Comparison of ENCODE assay signal across 8 cellular contexts in the genomic region with DNA sequence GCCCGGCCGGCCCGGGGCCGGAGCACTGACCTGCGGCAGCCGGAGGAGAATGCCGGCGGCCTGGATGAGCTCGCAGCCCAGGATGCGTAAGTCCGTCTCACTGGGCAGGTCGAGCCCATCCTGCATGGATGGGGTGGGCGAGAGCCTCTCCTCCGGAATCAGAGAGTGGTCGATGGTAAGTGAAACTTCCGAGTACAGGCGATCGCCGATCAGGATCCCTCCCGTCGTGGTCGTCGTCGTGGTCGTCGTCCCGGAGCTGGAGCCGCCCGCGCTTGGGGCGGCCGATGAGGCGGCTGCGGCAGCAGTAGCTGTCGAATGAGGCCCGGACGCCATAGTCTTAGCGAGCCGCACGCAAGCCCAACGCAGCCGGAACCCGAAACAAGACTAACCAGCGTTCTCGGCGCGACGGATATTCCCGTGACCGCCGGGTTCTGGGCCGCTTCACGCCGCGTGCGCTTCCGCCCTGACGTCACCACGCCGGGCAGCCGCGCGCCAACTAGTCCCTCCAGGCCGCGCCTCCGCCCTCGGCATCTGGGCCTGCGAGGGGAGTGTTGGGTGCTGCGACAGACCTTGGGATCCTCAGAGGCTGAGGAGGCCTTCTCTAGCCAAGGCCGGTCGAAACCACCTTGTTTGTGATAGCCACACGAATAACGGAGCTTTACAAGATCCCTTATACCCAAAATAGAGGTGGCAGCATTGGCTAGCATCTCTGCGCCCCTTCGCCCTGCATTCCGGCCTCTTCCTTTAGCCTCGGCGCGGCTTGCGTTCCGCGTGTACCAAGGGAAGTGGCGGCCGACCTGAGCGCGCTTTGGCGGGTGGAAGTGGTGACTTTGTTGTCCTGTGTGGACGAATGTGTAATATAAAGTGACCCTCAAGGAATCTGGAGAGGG.
A peak's percentile ranks its signal among the peaks of the same experiment; 100 is the strongest.
DNase-seq lines count a peak whose midpoint lies in the region; ATAC-seq lines count a peak whose summit lies in the region.

CCNL1 (minus strand) TSS at position 386 of the 890 bp plus-strand sequence; CDS start at position 333, 53 bp downstream.

- ATAC-seq in GM19328 (IDR thresholded peaks at IDR 0.05; ENCODE audit: unreplicated experiment) (peak; percentile 79), HG03469 (IDR thresholded peaks at IDR 0.05; ENCODE audit: unreplicated experiment) (peak; percentile 78)

- no peaks in the 10 kb centered on the region for H3K9me3 ChIP-seq in BLaER1 treated with 17β-estradiol and CSF1 and Interleukin-3, amounts not matched to agents 10 nM and 100 nM (replicated peaks in 1 of 11)

- DNase-seq in NCI-H526 (lab: John Stamatoyannopoulos, UW) (peak; percentile 85 to 98), kidney tubule cell (ENCODE audit: low spot score) (peak; percentile 97)
- DNase-seq in activated CD4-positive, alpha-beta T cell treated with anti-CD3 and anti-CD28 coated beads for 48 hours, result peak; percentile 97
- peak; percentile 92 to 93 for DNase-seq in stimulated activated CD4-positive, alpha-beta T cell treated with anti-CD3 and anti-CD28 coated beads, Interleukin-1b, Interleukin-23, amount 100 ng/mL, for 1 hour (ENCODE audit: low read depth in 2 of 2)

- H3K27me3 ChIP-seq in BLaER1 treated with 17β-estradiol and CSF1 and Interleukin-3, amounts not matched to agents 10 nM and 100 nM, result no peaks in the 10 kb centered on the region

- H3K27ac ChIP-seq in BLaER1 treated with 17β-estradiol and CSF1 and Interleukin-3, amounts not matched to agents 10 nM and 100 nM, result peak within 1 kb of the TSS; percentile 96 to 100 (median 100)
- H3K27ac ChIP-seq in cingulate gyrus (ENCODE audit: low read depth, low read length), result peak within 1 kb of the TSS; percentile 98

- peak within 1 kb of the TSS; percentile 85 to 97 (median 92) for H3K4me2 ChIP-seq in BLaER1 treated with 17β-estradiol and CSF1 and Interleukin-3, amounts not matched to agents 10 nM and 100 nM

- H4K20me1 ChIP-seq in BLaER1 treated with 17β-estradiol and CSF1 and Interleukin-3, amounts not matched to agents 10 nM and 100 nM, result peaks cover 44 to 48% (median 47%) of the 10 kb centered on the region in 11 experiments

- H3K4me1 ChIP-seq in BLaER1 treated with 17β-estradiol and CSF1 and Interleukin-3, amounts not matched to agents 10 nM and 100 nM, result peaks cover 41 to 70% (median 61%) of the 10 kb centered on the region in 10 experiments

- H3K9ac ChIP-seq in BLaER1 treated with 17β-estradiol and CSF1 and Interleukin-3, amounts not matched to agents 10 nM and 100 nM, result peak within 1 kb of the TSS; percentile 98 to 100 (median 100)

- H3K4me3 ChIP-seq in BLaER1 treated with 17β-estradiol and CSF1 and Interleukin-3, amounts not matched to agents 10 nM and 100 nM, result peak within 1 kb of the TSS; percentile 93 to 99 (median 98)

- peaks cover 41 to 43% (median 42%) of the 10 kb centered on the region in 11 experiments for H3K36me3 ChIP-seq in BLaER1 treated with 17β-estradiol and CSF1 and Interleukin-3, amounts not matched to agents 10 nM and 100 nM

Comparison
In these comparisons a context has a peak if more than half of its experiments do, and no peak if none do; other contexts are left out.
1. Peak in every context shown above with its lines: DNase-seq, ATAC-seq, H3K4me3 ChIP-seq and H3K27ac ChIP-seq.